ENCODE assay signal across 18 cellular contexts in the genomic region with DNA sequence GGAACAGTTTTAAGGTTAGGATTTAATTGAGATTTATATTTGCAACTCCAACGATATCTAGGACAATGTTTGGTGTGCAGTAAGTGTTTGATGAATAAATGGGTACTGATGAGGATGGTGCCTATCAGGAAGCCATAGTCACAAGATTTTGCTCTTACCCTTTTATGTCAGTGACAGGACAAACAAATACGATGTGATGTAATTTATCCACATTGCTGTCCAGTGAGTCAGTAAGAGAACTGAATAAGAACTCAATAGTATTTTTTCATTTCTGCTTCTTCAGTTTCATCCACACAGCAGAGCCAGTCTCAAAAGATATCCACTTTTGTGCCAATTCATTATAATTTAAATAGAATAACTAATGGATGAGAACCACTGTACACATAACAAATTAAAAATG. TPM values are rescaled to one million over a fixed set of nuclear protein-coding genes. Genes with fewer than 3 reads are reported as not detected.
A peak's percentile ranks its signal among the peaks of the same experiment; 100 is the strongest.
DNase-seq lines count a peak whose midpoint lies in the region; ATAC-seq, FAIRE-seq and TF ChIP-seq lines count a peak whose summit lies in the region.
"Had no signal": no experiment of that assay in that cellular context is flagged by ENCODE, and none has a peak within 500 bp of the region (broad histone marks: within the 10 kb centered on the region; RNA-seq: fewer than 3 reads in every experiment).

No MANE protein-coding gene starts in this region.

- H3K4me3 ChIP-seq in A549 = no peak overlapping the region
- no peak overlapping the region for H3K4me3 ChIP-seq in choroid plexus epithelial cell (ENCODE audit: low read depth, low read length)
- H3K4me3 ChIP-seq in MG63 = no peak overlapping the region
- H3K4me3 ChIP-seq: SK-N-MC had no signal

- 10% methylated on average over 2 of the region's 2 CpGs for WGBS in A549 (ENCODE audit: missing lambda C conversion rate)

- DNase-seq in A549 (ENCODE audit: low read depth in 1 of 2, low spot score in 1 of 2) (peak in 1 of 2 experiments; percentile 3), HT1080 (ENCODE audit: low read depth) (peak; percentile 33), choroid plexus epithelial cell (ENCODE audit: low read depth) (peak; percentile 13), left lobe of liver (ENCODE audit: low spot score) (no peak), midbrain (lab: John Stamatoyannopoulos, UW) (no peak), anterior cingulate cortex (lab: John Stamatoyannopoulos, UW) (no peak), NCI-H774 (lab: John Stamatoyannopoulos, UW) (no peak), MG63 (no peak)
- DNase-seq: CD4-positive, CD25-positive, alpha-beta regulatory T cell; NCI-H1092; NCI-H1694; NCI-H2107; NCI-H226; NCI-H526; PC-3 had no signal

- CTCF ChIA-PET in A549 (lab: Yijun Ruan, JAX) = interaction anchor here (0.6 kb wide), 1 partner anchor 543 kb away, joined by 3 read pairs; no protein-coding TSS in a partner anchor

- no peak for TF ChIP-seq CTCF in A549 (IDR thresholded peaks at IDR 0.05)
- no peak for TF ChIP-seq CTCF in choroid plexus epithelial cell (conservative IDR thresholded peaks at IDR 0.05; ENCODE audit: low read depth, low read length)

- POLR2A ChIA-PET in A549 (lab: Yijun Ruan, JAX) = no interaction called here

- no peak for FAIRE-seq in A549 (lab: Jason Lieb, UNC)
- FAIRE-seq: HTR-8/SVneo had no signal

- TF ChIP-seq EP300 in A549 (IDR thresholded peaks at IDR 0.05) = no peak

- H3K4me1 ChIP-seq in A549 = peaks cover 12% of the 10 kb centered on the region; the same call in 1 of the 3 replicates

- 0 out of 2 replicates have a peak, but pooled peaks cover 2% of the 10 kb centered on the region for H3K27me3 ChIP-seq in MG63

- no peaks in the 10 kb centered on the region for H3K36me3 ChIP-seq in MG63

- H3K9me3 ChIP-seq in A549 = no peaks in the 10 kb centered on the region; the same call in 2 of the 3 replicates
- no peaks in the 10 kb centered on the region for H3K9me3 ChIP-seq in MG63

- H3K27ac ChIP-seq in A549 = peak overlapping the region in 1 of 2 experiments; percentile 37; a peak in 2 of 6 replicates
- H3K27ac ChIP-seq: SK-N-MC had no signal

- peak overlapping the region; percentile 43; the same call in 2 of the 3 replicates for H3K4me2 ChIP-seq in A549

- TF ChIP-seq RAD21 in A549 (conservative IDR thresholded peaks at IDR 0.05 in 1 of 2, IDR thresholded peaks at IDR 0.05 in 1 of 2) = no peak

- ATAC-seq in A549 (no peak), left lobe of liver (peak; percentile 35)
- ATAC-seq: PC-3 had no signal

- TF ChIP-seq POLR2A in A549 (IDR thresholded peaks at IDR 0.05; ENCODE audit: low read length) = no peak

TF ChIP-seq in A549, 52 proteins besides CTCF, POLR2A, EP300 and RAD21:
- no peak for TF ChIP-seq HOXB13 (CRISPR knock-in tag; IDR thresholded peaks at IDR 0.05; ENCODE audit: low read depth)
- 0 out of 2 replicates have a peak, but pooled peaks have one; percentile 17 for TF ChIP-seq FOSL2 (IDR thresholded peaks at IDR 0.05)
- TF ChIP-seq FOSL2 (CRISPR knock-in tag; IDR thresholded peaks at IDR 0.05) = no peak
- peak; percentile 48; the same call in 1 of the 2 replicates for TF ChIP-seq JUNB (IDR thresholded peaks at IDR 0.05)
- TF ChIP-seq POLR2AphosphoS2 (conservative IDR thresholded peaks at IDR 0.05; ENCODE audit: low read length) = no peak

RNA-seq across cellular contexts. Expression of a gene that starts 18.5 kb away (rescaled TPM):
- polyA plus RNA-seq in A549 (2011; rRNA removed) (not detected in 2 replicates), A549 (2017; fragmentation: RNase III; extraction: RNeasy Plus Mini Kit Qiagen cat#74134 plus additional on column Dnase treatment) (not detected in 3 replicates)
- polyA plus RNA-seq in A549 (2012; cell fraction: cytosol; rRNA removed) = not detected in 2 replicates
- polyA plus RNA-seq in A549 (2012; cell fraction: nucleus; rRNA removed) = not detected in 2 replicates
- not detected in 2 replicates for polyA minus RNA-seq in A549 (2011; rRNA and poly(A)+ RNA removed)
- total RNA-seq in HT1080 (2014; rRNA removed; shearing (Covaris generic)) = not detected in 2 replicates
- not detected in 2 replicates for polyA plus RNA-seq in HT1080 (2015; cell fraction: cytosol; rRNA removed)
- polyA plus RNA-seq in HT1080 (2015; cell fraction: nucleus; rRNA removed) = not detected in 2 replicates
- total RNA-seq in left lobe of liver = 11.4 TPM
- not detected in 2 replicates for total RNA-seq in MG63 (2014; rRNA removed; shearing (Covaris generic); ENCODE audit: low replicate concordance)
- total RNA-seq: CD4-positive, CD25-positive, alpha-beta regulatory T cell; H4; PC-3 had no signal
- polyA plus RNA-seq: CD4-positive, CD25-positive, alpha-beta regulatory T cell had no signal

RNA-seq across cellular contexts. Expression of a gene that starts 37.1 kb away (rescaled TPM):
- polyA plus RNA-seq in A549 (2011; rRNA removed) (not detected in 2 replicates), A549 (2017; fragmentation: RNase III; extraction: RNeasy Plus Mini Kit Qiagen cat#74134 plus additional on column Dnase treatment) (not detected in 3 replicates)
- not detected in 2 replicates for polyA plus RNA-seq in A549 (2012; cell fraction: cytosol; rRNA removed)
- polyA plus RNA-seq in A549 (2012; cell fraction: nucleus; rRNA removed) = not detected in 2 replicates
- not detected in 2 replicates for polyA minus RNA-seq in A549 (2011; rRNA and poly(A)+ RNA removed)
- 0.11 TPM in 1 of 2 replicates, not detected in the other for total RNA-seq in HT1080 (2014; rRNA removed; shearing (Covaris generic))
- not detected in 2 replicates for polyA plus RNA-seq in HT1080 (2015; cell fraction: cytosol; rRNA removed)
- polyA plus RNA-seq in HT1080 (2015; cell fraction: nucleus; rRNA removed) = not detected in 2 replicates
- 0.10 TPM for total RNA-seq in left lobe of liver
- total RNA-seq in MG63 (2014; rRNA removed; shearing (Covaris generic); ENCODE audit: low replicate concordance) = not detected in 2 replicates
- total RNA-seq: PC-3 had no signal
- polyA plus RNA-seq: CD4-positive, CD25-positive, alpha-beta regulatory T cell had no signal

Comparison
In these comparisons a context has a peak if more than half of its experiments do, and no peak if none do; other contexts are left out.
1. DNase-seq: peak in HT1080 (single experiment) and choroid plexus epithelial cell (single experiment); none in left lobe of liver (single experiment), midbrain (single experiment), anterior cingulate cortex (0 of 58), NCI-H774 (single experiment) and MG63 (single experiment).
2. RNA of a gene that starts 18.5 kb away (total RNA-seq): 11.4 TPM in left lobe of liver (single experiment); not detected in HT1080 and not detected in MG63; every median in the first group is over 10 times any median in the second.